Comparison of ENCODE assay signal across 22 cellular contexts in the genomic region with DNA sequence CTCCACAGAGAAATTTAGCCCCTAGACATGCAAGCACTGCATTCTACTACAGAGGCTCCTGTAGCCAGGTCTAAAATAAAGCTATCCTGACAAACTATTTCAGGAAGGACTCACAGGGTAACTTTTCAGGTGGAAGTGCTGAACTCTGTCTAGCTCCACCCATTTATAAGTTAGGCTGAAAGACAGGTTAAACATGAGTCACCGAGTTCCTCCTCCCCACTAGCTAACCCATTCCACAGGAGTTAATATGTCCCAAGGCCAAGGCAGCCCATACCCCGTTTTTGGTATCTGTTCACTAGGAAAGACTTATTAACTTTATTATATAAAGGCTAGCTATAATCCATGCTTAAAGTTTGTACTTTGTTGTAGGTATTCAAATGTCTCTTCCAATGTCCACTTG. TPM values are rescaled to one million over a fixed set of nuclear protein-coding genes. Genes with fewer than 3 reads are reported as not detected.
A peak's percentile ranks its signal among the peaks of the same experiment; 100 is the strongest.
DNase-seq lines count a peak whose midpoint lies in the region; ATAC-seq and TF ChIP-seq lines count a peak whose summit lies in the region.
"Had no signal": no experiment of that assay in that cellular context is flagged by ENCODE, and none has a peak within 500 bp of the region (broad histone marks: within the 10 kb centered on the region; RNA-seq: fewer than 3 reads in every experiment).

No MANE protein-coding gene starts in this region.

- H3K27ac Mint-ChIP-seq in Caco-2 (ENCODE audit: unreplicated experiment) (no peak overlapping the region), nephron (no peak overlapping the region)
- H3K27ac Mint-ChIP-seq: activated naive CD4-positive, alpha-beta T cell treated with anti-CD3 and anti-CD28 coated beads, Interleukin-2, amount 50 U/mL, for 72 hours; CD8-positive, alpha-beta T cell; GM23338; memory B cell; stimulated activated memory B cell treated with anti-CD40 and anti-IgM and Interleukin-4, amounts not matched to agents 10 μg/mL and 1 μg/mL and 100 μg/mL, for 72 hours had no signal

- POLR2A ChIA-PET in Caco-2 (lab: Charles Lee), result no interaction called here

- peak in 1 of 2 experiments; percentile 11 for DNase-seq in Caco-2
- DNase-seq in colonic mucosa, result no peak
- no peak for DNase-seq in body of pancreas
- DNase-seq: activated CD4-positive, alpha-beta T cell treated with anti-CD3 and anti-CD28 coated beads for 1 hour; CD8-positive, alpha-beta T cell; DMS79 treated with DMSO at 0.1 percent for 48 hours; naive B cell; NCI-H1417; NCI-H2107; NCI-H510A treated with DMSO at 0.1 percent for 48 hours; stimulated activated CD4-positive, alpha-beta T cell treated with anti-CD3 and anti-CD28 coated beads, Interleukin-1b, Interleukin-23, amount 100 ng/mL, for 48 hours; testis had no signal

- no peak overlapping the region for H2AFZ ChIP-seq in Loucy (ENCODE audit: low read length)
- H2AFZ ChIP-seq: GM23338, parathyroid adenoma had no signal

- H3K9me3 Mint-ChIP-seq in Caco-2 (ENCODE audit: unreplicated experiment) (no peaks in the 10 kb centered on the region), nephron (no peaks in the 10 kb centered on the region)
- H3K9me3 Mint-ChIP-seq: activated naive CD4-positive, alpha-beta T cell treated with anti-CD3 and anti-CD28 coated beads, Interleukin-2, amount 50 U/mL, for 72 hours; CD8-positive, alpha-beta T cell; GM23338; memory B cell; naive B cell; stimulated activated memory B cell treated with anti-CD40 and anti-IgM and Interleukin-4, amounts not matched to agents 10 μg/mL and 1 μg/mL and 100 μg/mL, for 72 hours had no signal

- no peak for ATAC-seq in HG03045 (IDR thresholded peaks at IDR 0.05; ENCODE audit: unreplicated experiment)
- no peak for ATAC-seq in body of pancreas
- no peak for ATAC-seq in HG03460 (IDR thresholded peaks at IDR 0.05; ENCODE audit: unreplicated experiment)
- ATAC-seq: activated naive CD4-positive, alpha-beta T cell treated with anti-CD3 and anti-CD28 coated beads, Interleukin-2, amount 50 U/mL, for 72 hours; CD8-positive, alpha-beta T cell; GM23338; stimulated activated memory B cell treated with anti-CD40 and anti-IgM and Interleukin-4, amounts not matched to agents 10 μg/mL and 1 μg/mL and 100 μg/mL, for 72 hours had no signal

- H3K9me3 ChIP-seq in Caco-2, result no peaks in the 10 kb centered on the region
- no peaks in the 10 kb centered on the region for H3K9me3 ChIP-seq in Loucy (ENCODE audit: insufficient read depth, low read depth, low read length)
- no peaks in the 10 kb centered on the region for H3K9me3 ChIP-seq in colonic mucosa
- H3K9me3 ChIP-seq in body of pancreas, result no peaks in the 10 kb centered on the region
- H3K9me3 ChIP-seq: testis had no signal

- intact Hi-C loops in Caco-2 (cut with micrococcal nuclease; ENCODE audit: unreplicated experiment) (no loop called here), colonic mucosa (cut with DNase I) (no loop called here), body of pancreas (cut with DNase I) (no loop called here)

- H3K27me3 ChIP-seq in Caco-2 (replicated peaks; ENCODE audit: control insufficient read depth, insufficient read depth, low read length) (no peaks in the 10 kb centered on the region), Loucy (ENCODE audit: insufficient read depth, low read length, poor library complexity, severe bottlenecking) (peaks cover 5% of the 10 kb centered on the region), colonic mucosa (no peaks in the 10 kb centered on the region), body of pancreas (no peaks in the 10 kb centered on the region)
- H3K27me3 ChIP-seq: testis had no signal

- no peaks in the 10 kb centered on the region for H3K9me2 ChIP-seq in Loucy (replicated peaks; ENCODE audit: low read depth, low read length)

- CTCF ChIA-PET in Caco-2 (lab: Charles Lee), result interaction anchor here (0.5 kb wide), 1 partner anchor 122 kb away, joined by 3 read pairs; no protein-coding TSS in a partner anchor

- H3K4me1 ChIP-seq in Caco-2 (peaks cover 14% of the 10 kb centered on the region; the same call in 1 of the 2 replicates), Loucy (ENCODE audit: insufficient read depth, low read length, poor library complexity, severe bottlenecking) (peaks cover 57% of the 10 kb centered on the region), colonic mucosa (peaks cover 15% of the 10 kb centered on the region), body of pancreas (peaks cover 14% of the 10 kb centered on the region)
- H3K4me1 ChIP-seq: parathyroid adenoma had no signal

- TF ChIP-seq POLR2A in body of pancreas (IDR thresholded peaks at IDR 0.05), result no peak

- H3K27ac ChIP-seq in colonic mucosa, result peak overlapping the region; percentile 0
- no peak overlapping the region for H3K27ac ChIP-seq in body of pancreas
- H3K27ac ChIP-seq: KMS-11, parathyroid adenoma, testis had no signal

- H3K4me2 ChIP-seq in Loucy (ENCODE audit: low read depth, low read length, poor library complexity, severe bottlenecking), result peak overlapping the region; percentile 58
- H3K4me2 ChIP-seq: GM23338, KMS-11 had no signal

- TF ChIP-seq CTCF in Caco-2 (IDR thresholded peaks at IDR 0.05; ENCODE audit: insufficient read depth in 1 of 2, low read depth in 1 of 2, low read length in 1 of 2, severe bottlenecking in 1 of 2, unreplicated experiment in 1 of 2) (no peak), Loucy (conservative IDR thresholded peaks at IDR 0.05; ENCODE audit: low read length) (no peak), colonic mucosa (IDR thresholded peaks at IDR 0.05) (no peak), nephron (IDR thresholded peaks at IDR 0.05; ENCODE audit: unreplicated experiment in 3 of 3) (no peak), body of pancreas (IDR thresholded peaks at IDR 0.05) (no peak)

- H3K4me1 Mint-ChIP-seq in Caco-2 (ENCODE audit: low read depth, unreplicated experiment), result peaks cover 21% of the 10 kb centered on the region
- H3K4me1 Mint-ChIP-seq in nephron, result peaks cover 11% of the 10 kb centered on the region

- H3K27me3 Mint-ChIP-seq in Caco-2 (ENCODE audit: insufficient read depth, unreplicated experiment) (no peaks in the 10 kb centered on the region), nephron (ENCODE audit: low read depth) (no peaks in the 10 kb centered on the region)
- H3K27me3 Mint-ChIP-seq: memory B cell; naive B cell; stimulated activated memory B cell treated with anti-CD40 and anti-IgM and Interleukin-4, amounts not matched to agents 10 μg/mL and 1 μg/mL and 100 μg/mL, for 72 hours had no signal

- no peaks in the 10 kb centered on the region for H3F3A ChIP-seq in Loucy (ENCODE audit: low read depth)

- H3K79me2 ChIP-seq in Loucy (ENCODE audit: insufficient read depth, low read length), result peaks cover 81% of the 10 kb centered on the region

- no peak overlapping the region for H3K4me3 Mint-ChIP-seq in Caco-2 (ENCODE audit: unreplicated experiment)
- H3K4me3 Mint-ChIP-seq in nephron, result peak overlapping the region; percentile 22 to 67 (median 44)
- H3K4me3 Mint-ChIP-seq: CD8-positive, alpha-beta T cell; GM23338; memory B cell; stimulated activated memory B cell treated with anti-CD40 and anti-IgM and Interleukin-4, amounts not matched to agents 10 μg/mL and 1 μg/mL and 100 μg/mL, for 72 hours had no signal

- TSS peak; percentile 0 for BruUV-seq in Caco-2 (replicated peaks; lab: Mats Ljungman, UMichigan)

- H3K4me3 ChIP-seq in Caco-2 (ENCODE audit: low read depth, low read length) (no peak overlapping the region), Loucy (ENCODE audit: low read length, poor library complexity, severe bottlenecking) (peak overlapping the region; percentile 23), colonic mucosa (no peak overlapping the region), body of pancreas (no peak overlapping the region)
- H3K4me3 ChIP-seq: GM23338, testis had no signal

- H3K36me3 Mint-ChIP-seq in Caco-2 (ENCODE audit: insufficient read depth, unreplicated experiment), result peaks cover 12% of the 10 kb centered on the region
- H3K36me3 Mint-ChIP-seq in nephron (ENCODE audit: low read depth), result peaks cover 4% of the 10 kb centered on the region

- no peaks in the 10 kb centered on the region for H3K36me3 ChIP-seq in Caco-2 (ENCODE audit: control insufficient read depth, insufficient read depth, low read length)
- no peaks in the 10 kb centered on the region for H3K36me3 ChIP-seq in Loucy (ENCODE audit: insufficient read depth, low read length)
- no peaks in the 10 kb centered on the region for H3K36me3 ChIP-seq in colonic mucosa
- H3K36me3 ChIP-seq in body of pancreas (replicated peaks in 1 of 2; ENCODE audit: insufficient read depth in 1 of 2, low read depth in 2 of 2), result no peaks in the 10 kb centered on the region

- WGBS in body of pancreas, 2 donors, result 34 to 35% methylated on average over 2 of the region's 2 CpGs

- H3K9ac ChIP-seq in Loucy (ENCODE audit: low read depth, low read length, poor library complexity, severe bottlenecking), result no peak overlapping the region
- no peak overlapping the region for H3K9ac ChIP-seq in colonic mucosa (ENCODE audit: low read depth in 2 of 2, low read length in 2 of 2)
- H3K9ac ChIP-seq: KMS-11, parathyroid adenoma had no signal

- H4K20me1 ChIP-seq in Loucy (ENCODE audit: insufficient read depth, low read length, poor library complexity, severe bottlenecking), result peaks cover 34% of the 10 kb centered on the region

RNA-seq across cellular contexts. Expression of a gene that starts 3.5 kb away (rescaled TPM):
- 20.3 and 20.5 TPM in 2 replicates for total RNA-seq in Caco-2 (2022)
- 10 to 100 TPM; 13.4 to 18.4 TPM for total RNA-seq in colonic mucosa
- 10 to 100 TPM in 1 of 2 donors, 1 to 10 TPM in 1; 8.2 to 11.7 TPM for total RNA-seq in body of pancreas
